Comparison of ENCODE assay signal across 1 cellular context in the genomic region with DNA sequence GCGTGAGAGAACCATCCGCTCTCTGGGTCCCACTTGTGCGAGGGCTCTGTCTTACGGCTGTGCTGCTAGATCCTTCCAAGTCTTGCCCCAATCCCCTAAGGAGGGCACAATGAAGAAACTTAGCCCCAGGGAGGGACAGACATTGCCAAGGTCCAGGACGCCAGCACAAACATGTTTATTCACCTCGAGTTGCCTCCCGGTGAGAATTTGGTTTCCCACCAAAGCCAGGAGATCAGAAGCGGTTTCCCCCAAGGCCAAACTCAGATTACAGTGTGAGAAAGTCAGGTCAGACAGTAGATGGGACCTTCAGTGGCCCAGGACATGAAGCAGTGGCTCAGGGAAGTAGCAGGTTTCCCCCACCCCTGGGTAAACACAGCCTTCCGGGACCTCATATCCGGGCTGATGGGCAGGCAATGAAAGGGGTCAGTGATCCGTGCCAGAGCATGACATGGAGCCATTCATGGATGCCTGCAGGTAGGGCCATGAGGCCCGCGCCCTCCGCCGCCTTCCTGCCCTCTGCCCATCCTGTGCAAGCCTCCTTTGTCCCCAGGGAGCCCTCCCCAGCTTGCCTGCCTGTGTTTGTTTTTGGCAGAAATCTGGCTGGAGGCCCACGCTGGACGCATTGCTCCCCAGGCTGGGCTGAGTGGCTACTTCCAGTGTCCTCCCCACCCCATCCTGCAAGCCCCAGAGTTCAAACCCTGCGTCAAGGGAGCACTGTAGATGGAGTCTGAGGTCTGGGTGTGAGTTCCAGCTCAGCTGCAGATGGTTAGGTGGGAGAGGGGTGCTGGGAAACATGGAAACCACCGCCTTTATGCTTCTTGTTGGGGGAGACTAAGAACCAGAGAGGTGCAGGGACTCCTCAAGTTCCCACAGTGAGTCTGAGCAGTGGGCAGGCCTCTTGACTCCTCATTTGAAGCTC.
A peak's percentile ranks its signal among the peaks of the same experiment; 100 is the strongest.
TF ChIP-seq lines count a peak whose summit lies in the region.

No MANE protein-coding gene starts in this region.

TF ChIP-seq in HepG2, 621 proteins besides CTCF, POLR2A, EP300 and RAD21 (continued from another document and continues in another):
- TF ChIP-seq, protein P1, sequence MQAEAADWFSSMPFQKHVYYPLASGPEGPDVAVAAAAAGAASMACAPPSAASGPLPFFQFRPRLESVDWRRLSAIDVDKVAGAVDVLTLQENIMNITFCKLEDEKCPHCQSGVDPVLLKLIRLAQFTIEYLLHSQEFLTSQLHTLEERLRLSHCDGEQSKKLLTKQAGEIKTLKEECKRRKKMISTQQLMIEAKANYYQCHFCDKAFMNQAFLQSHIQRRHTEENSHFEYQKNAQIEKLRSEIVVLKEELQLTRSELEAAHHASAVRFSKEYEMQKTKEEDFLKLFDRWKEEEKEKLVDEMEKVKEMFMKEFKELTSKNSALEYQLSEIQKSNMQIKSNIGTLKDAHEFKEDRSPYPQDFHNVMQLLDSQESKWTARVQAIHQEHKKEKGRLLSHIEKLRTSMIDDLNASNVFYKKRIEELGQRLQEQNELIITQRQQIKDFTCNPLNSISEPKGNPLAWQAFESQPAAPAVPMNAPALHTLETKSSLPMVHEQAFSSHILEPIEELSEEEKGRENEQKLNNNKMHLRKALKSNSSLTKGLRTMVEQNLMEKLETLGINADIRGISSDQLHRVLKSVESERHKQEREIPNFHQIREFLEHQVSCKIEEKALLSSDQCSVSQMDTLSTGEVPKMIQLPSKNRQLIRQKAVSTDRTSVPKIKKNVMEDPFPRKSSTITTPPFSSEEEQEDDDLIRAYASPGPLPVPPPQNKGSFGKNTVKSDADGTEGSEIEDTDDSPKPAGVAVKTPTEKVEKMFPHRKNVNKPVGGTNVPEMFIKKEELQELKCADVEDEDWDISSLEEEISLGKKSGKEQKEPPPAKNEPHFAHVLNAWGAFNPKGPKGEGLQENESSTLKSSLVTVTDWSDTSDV (CRISPR knock-in tag; IDR thresholded peaks at IDR 0.05), result peak; percentile 90; the same call in 1 of the 2 replicates
- TF ChIP-seq ATF7-NPFF (CRISPR knock-in tag; IDR thresholded peaks at IDR 0.05; ENCODE audit: low read depth) (peak; percentile 93), NR3C1 (CRISPR knock-in tag; IDR thresholded peaks at IDR 0.05) (no peak), U2AF2 (IDR thresholded peaks at IDR 0.05; ENCODE audit: low read depth, low read length) (no peak), SUZ12 (IDR thresholded peaks at IDR 0.05; ENCODE audit: low read depth, low read length) (no peak), MXD4 (CRISPR knock-in tag; IDR thresholded peaks at IDR 0.05) (peak; percentile 88), ZNF816 (CRISPR knock-in tag; IDR thresholded peaks at IDR 0.05; ENCODE audit: borderline replicate concordance) (peak; percentile 81; the same call in 1 of the 2 replicates), TMF1 (CRISPR knock-in tag; IDR thresholded peaks at IDR 0.05; ENCODE audit: low read depth) (no peak), GTF2F1 (IDR thresholded peaks at IDR 0.05; ENCODE audit: low read length) (no peak), NRL (CRISPR knock-in tag; IDR thresholded peaks at IDR 0.05; ENCODE audit: borderline replicate concordance) (peak; percentile 71), NFE2 (CRISPR knock-in tag; IDR thresholded peaks at IDR 0.05) (no peak; the same call in 1 of the 2 replicates), ZNF589 (CRISPR knock-in tag; conservative IDR thresholded peaks at IDR 0.05) (peak; percentile 96), ZNF20 (CRISPR knock-in tag; IDR thresholded peaks at IDR 0.05) (no peak), SATB2 (CRISPR knock-in tag; IDR thresholded peaks at IDR 0.05) (no peak)
- TF ChIP-seq, protein P2, sequence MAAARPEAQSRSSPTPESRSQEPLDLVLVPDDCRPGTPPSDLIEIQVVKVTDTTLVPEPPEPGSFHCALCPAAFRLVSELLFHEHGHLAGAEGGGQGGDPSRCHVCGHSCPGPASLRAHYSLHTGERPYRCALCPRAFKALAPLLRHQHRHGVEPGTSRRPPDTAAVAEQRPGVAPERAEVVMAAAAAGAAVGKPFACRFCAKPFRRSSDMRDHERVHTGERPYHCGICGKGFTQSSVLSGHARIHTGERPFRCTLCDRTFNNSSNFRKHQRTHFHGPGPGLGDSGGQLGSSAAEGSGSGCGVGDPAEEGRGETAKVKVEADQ (CRISPR knock-in tag; IDR thresholded peaks at IDR 0.05; ENCODE audit: borderline replicate concordance), result peak; percentile 70; the same call in 1 of the 2 replicates
- TF ChIP-seq, protein P3, sequence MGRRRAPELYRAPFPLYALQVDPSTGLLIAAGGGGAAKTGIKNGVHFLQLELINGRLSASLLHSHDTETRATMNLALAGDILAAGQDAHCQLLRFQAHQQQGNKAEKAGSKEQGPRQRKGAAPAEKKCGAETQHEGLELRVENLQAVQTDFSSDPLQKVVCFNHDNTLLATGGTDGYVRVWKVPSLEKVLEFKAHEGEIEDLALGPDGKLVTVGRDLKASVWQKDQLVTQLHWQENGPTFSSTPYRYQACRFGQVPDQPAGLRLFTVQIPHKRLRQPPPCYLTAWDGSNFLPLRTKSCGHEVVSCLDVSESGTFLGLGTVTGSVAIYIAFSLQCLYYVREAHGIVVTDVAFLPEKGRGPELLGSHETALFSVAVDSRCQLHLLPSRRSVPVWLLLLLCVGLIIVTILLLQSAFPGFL (CRISPR knock-in tag; IDR thresholded peaks at IDR 0.05), result no peak; the same call in none of the 2 replicates
- TF ChIP-seq, protein P4, sequence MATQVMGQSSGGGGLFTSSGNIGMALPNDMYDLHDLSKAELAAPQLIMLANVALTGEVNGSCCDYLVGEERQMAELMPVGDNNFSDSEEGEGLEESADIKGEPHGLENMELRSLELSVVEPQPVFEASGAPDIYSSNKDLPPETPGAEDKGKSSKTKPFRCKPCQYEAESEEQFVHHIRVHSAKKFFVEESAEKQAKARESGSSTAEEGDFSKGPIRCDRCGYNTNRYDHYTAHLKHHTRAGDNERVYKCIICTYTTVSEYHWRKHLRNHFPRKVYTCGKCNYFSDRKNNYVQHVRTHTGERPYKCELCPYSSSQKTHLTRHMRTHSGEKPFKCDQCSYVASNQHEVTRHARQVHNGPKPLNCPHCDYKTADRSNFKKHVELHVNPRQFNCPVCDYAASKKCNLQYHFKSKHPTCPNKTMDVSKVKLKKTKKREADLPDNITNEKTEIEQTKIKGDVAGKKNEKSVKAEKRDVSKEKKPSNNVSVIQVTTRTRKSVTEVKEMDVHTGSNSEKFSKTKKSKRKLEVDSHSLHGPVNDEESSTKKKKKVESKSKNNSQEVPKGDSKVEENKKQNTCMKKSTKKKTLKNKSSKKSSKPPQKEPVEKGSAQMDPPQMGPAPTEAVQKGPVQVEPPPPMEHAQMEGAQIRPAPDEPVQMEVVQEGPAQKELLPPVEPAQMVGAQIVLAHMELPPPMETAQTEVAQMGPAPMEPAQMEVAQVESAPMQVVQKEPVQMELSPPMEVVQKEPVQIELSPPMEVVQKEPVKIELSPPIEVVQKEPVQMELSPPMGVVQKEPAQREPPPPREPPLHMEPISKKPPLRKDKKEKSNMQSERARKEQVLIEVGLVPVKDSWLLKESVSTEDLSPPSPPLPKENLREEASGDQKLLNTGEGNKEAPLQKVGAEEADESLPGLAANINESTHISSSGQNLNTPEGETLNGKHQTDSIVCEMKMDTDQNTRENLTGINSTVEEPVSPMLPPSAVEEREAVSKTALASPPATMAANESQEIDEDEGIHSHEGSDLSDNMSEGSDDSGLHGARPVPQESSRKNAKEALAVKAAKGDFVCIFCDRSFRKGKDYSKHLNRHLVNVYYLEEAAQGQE (IDR thresholded peaks at IDR 0.05; ENCODE audit: borderline replicate concordance in 1 of 2, low read depth in 1 of 2, low read length in 2 of 2), result peak in 1 of 2 experiments; percentile 67; a peak in 3 of 4 replicates
- TF ChIP-seq, protein P5, sequence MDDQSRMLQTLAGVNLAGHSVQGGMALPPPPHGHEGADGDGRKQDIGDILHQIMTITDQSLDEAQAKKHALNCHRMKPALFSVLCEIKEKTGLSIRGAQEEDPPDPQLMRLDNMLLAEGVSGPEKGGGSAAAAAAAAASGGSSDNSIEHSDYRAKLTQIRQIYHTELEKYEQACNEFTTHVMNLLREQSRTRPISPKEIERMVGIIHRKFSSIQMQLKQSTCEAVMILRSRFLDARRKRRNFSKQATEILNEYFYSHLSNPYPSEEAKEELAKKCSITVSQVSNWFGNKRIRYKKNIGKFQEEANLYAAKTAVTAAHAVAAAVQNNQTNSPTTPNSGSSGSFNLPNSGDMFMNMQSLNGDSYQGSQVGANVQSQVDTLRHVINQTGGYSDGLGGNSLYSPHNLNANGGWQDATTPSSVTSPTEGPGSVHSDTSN (CRISPR knock-in tag; IDR thresholded peaks at IDR 0.05; ENCODE audit: borderline replicate concordance), result no peak
- TF ChIP-seq, protein P6, sequence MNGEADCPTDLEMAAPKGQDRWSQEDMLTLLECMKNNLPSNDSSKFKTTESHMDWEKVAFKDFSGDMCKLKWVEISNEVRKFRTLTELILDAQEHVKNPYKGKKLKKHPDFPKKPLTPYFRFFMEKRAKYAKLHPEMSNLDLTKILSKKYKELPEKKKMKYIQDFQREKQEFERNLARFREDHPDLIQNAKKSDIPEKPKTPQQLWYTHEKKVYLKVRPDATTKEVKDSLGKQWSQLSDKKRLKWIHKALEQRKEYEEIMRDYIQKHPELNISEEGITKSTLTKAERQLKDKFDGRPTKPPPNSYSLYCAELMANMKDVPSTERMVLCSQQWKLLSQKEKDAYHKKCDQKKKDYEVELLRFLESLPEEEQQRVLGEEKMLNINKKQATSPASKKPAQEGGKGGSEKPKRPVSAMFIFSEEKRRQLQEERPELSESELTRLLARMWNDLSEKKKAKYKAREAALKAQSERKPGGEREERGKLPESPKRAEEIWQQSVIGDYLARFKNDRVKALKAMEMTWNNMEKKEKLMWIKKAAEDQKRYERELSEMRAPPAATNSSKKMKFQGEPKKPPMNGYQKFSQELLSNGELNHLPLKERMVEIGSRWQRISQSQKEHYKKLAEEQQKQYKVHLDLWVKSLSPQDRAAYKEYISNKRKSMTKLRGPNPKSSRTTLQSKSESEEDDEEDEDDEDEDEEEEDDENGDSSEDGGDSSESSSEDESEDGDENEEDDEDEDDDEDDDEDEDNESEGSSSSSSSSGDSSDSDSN (CRISPR knock-in tag; IDR thresholded peaks at IDR 0.05), result peak; percentile 97
- TF ChIP-seq, protein P7, sequence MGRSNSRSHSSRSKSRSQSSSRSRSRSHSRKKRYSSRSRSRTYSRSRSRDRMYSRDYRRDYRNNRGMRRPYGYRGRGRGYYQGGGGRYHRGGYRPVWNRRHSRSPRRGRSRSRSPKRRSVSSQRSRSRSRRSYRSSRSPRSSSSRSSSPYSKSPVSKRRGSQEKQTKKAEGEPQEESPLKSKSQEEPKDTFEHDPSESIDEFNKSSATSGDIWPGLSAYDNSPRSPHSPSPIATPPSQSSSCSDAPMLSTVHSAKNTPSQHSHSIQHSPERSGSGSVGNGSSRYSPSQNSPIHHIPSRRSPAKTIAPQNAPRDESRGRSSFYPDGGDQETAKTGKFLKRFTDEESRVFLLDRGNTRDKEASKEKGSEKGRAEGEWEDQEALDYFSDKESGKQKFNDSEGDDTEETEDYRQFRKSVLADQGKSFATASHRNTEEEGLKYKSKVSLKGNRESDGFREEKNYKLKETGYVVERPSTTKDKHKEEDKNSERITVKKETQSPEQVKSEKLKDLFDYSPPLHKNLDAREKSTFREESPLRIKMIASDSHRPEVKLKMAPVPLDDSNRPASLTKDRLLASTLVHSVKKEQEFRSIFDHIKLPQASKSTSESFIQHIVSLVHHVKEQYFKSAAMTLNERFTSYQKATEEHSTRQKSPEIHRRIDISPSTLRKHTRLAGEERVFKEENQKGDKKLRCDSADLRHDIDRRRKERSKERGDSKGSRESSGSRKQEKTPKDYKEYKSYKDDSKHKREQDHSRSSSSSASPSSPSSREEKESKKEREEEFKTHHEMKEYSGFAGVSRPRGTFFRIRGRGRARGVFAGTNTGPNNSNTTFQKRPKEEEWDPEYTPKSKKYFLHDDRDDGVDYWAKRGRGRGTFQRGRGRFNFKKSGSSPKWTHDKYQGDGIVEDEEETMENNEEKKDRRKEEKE (IDR thresholded peaks at IDR 0.05), result no peak
- TF ChIP-seq, protein P8, sequence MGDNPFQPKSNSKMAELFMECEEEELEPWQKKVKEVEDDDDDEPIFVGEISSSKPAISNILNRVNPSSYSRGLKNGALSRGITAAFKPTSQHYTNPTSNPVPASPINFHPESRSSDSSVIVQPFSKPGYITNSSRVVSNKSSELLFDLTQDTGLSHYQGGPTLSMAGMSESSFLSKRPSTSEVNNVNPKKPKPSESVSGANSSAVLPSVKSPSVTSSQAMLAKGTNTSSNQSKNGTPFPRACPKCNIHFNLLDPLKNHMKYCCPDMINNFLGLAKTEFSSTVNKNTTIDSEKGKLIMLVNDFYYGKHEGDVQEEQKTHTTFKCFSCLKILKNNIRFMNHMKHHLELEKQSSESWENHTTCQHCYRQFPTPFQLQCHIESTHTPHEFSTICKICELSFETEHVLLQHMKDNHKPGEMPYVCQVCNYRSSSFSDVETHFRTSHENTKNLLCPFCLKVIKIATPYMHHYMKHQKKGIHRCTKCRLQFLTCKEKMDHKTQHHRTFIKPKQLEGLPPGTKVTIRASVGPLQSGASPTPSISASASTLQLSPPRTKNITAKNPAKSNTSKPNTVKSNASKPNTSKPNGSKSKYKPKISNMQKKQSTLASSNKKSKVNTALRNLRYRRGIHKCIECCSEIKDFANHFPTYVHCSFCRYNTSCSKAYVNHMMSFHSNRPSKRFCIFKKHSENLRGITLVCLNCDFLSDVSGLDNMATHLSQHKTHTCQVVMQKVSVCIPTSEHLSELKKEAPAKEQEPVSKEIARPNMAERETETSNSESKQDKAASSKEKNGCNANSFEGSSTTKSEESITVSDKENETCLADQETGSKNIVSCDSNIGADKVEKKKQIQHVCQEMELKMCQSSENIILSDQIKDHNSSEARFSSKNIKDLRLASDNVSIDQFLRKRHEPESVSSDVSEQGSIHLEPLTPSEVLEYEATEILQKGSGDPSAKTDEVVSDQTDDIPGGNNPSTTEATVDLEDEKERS (CRISPR knock-in tag; IDR thresholded peaks at IDR 0.05), result peak; percentile 96; the same call in 1 of the 2 replicates
- TF ChIP-seq, protein P9, sequence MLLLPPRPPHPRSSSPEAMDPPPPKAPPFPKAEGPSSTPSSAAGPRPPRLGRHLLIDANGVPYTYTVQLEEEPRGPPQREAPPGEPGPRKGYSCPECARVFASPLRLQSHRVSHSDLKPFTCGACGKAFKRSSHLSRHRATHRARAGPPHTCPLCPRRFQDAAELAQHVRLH (CRISPR knock-in tag; IDR thresholded peaks at IDR 0.05; ENCODE audit: borderline replicate concordance, low read depth), result peak; percentile 99
- TF ChIP-seq, protein P10, sequence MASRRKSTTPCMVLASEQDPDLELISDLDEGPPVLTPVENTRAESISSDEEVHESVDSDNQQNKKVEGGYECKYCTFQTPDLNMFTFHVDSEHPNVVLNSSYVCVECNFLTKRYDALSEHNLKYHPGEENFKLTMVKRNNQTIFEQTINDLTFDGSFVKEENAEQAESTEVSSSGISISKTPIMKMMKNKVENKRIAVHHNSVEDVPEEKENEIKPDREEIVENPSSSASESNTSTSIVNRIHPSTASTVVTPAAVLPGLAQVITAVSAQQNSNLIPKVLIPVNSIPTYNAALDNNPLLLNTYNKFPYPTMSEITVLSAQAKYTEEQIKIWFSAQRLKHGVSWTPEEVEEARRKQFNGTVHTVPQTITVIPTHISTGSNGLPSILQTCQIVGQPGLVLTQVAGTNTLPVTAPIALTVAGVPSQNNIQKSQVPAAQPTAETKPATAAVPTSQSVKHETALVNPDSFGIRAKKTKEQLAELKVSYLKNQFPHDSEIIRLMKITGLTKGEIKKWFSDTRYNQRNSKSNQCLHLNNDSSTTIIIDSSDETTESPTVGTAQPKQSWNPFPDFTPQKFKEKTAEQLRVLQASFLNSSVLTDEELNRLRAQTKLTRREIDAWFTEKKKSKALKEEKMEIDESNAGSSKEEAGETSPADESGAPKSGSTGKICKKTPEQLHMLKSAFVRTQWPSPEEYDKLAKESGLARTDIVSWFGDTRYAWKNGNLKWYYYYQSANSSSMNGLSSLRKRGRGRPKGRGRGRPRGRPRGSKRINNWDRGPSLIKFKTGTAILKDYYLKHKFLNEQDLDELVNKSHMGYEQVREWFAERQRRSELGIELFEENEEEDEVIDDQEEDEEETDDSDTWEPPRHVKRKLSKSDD (CRISPR knock-in tag; IDR thresholded peaks at IDR 0.05; ENCODE audit: low read depth), result peak; percentile 19; the same call in 1 of the 2 replicates
